In the genomic region with DNA sequence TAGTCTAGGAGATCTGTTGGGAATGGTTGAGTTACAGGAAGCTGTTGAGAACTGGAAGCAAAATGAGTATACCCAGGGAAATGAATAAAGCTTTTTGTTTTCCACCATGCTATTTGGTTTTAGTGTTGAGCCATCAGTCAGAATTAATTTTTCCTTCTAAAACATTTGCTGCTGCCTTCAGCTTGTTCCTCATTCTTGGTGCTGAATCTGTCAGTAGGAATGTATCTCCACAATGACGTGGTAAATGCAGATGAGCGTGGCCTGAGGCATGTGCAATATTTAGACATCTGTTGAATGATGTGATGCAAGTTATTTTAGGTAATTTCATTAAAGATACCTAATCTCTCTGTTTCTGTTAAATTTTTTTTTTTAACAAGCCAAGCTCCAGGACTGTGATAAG, we compare ENCODE assay signal across 8 cellular contexts.
DNase-seq lines count a peak whose midpoint lies in the region; ATAC-seq and TF ChIP-seq lines count a peak whose summit lies in the region.

No MANE protein-coding gene starts in this region.

- no peak for ATAC-seq in GM18861 (IDR thresholded peaks at IDR 0.05; ENCODE audit: unreplicated experiment)

- peak; percentile 39 for DNase-seq in SIG-M5 treated with dmso at 0.1 percent for 504 hours (lab: John Stamatoyannopoulos, UW; ENCODE audit: unreplicated experiment)
- no peak for DNase-seq in SIG-M5 (lab: John Stamatoyannopoulos, UW)
- peak; percentile 73 for DNase-seq in RKO (ENCODE audit: low spot score)
- peak; percentile 92 for DNase-seq in epithelial cell of esophagus (ENCODE audit: low read depth)
- DNase-seq in skeletal muscle cell (ENCODE audit: low read depth) = peak; percentile 56
- no peak for DNase-seq in UCSD-AML1 (lab: John Stamatoyannopoulos, UW; ENCODE audit: unreplicated experiment)
- DNase-seq in activated gamma-delta T cell (lab: John Stamatoyannopoulos, UW) = no peak

- no peak for TF ChIP-seq CTCF in epithelial cell of esophagus (IDR thresholded peaks at IDR 0.05; ENCODE audit: insufficient read depth, low read depth, low read length, missing control alignments)

- H3K4me3 ChIP-seq in epithelial cell of esophagus (ENCODE audit: low read length) = no peak overlapping the region
- H3K4me3 ChIP-seq in skeletal muscle cell (ENCODE audit: low read depth, low read length) = no peak overlapping the region

Comparison
In these comparisons a context has a peak if more than half of its experiments do, and no peak if none do; other contexts are left out.
1. DNase-seq: peak in SIG-M5 treated with dmso at 0.1 percent for 504 hours (single experiment), RKO (single experiment), epithelial cell of esophagus (single experiment) and skeletal muscle cell (single experiment); none in SIG-M5 (single experiment), UCSD-AML1 (single experiment) and activated gamma-delta T cell (single experiment).